In the genomic region with DNA sequence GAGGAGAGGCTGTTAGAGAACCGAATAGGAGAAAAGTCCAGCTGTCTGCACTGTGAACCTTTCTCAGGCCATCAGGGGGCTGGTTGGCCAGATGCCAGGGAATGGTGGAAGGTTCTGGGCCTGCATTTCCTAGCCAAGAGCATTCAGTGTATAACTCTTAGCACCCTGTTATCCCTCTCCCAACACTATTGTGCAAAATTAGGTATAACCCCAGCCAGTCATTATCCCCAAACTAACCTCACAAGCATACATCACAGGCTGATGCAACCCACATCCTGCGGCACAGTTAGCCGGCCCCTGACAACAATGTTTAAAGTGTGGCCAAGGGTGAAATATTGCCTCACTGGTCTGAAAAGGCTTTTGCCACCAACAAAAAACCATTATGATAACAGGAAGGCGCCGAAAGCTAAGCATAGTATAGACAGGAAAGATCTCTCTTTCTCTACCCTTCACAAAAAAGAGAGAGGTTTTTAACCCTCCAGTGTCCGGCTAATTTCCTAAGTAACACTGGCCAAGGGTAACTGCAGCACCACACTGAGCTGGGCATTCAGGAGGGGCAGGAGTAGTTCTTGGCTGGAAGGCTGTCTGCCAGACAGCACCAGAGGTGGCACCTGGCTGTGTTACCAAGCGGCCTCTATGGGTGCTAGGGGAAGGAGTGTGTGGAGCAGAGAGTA, we compare ENCODE assay signal across 9 cellular contexts.
DNase-seq lines count a peak whose midpoint lies in the region; ATAC-seq and TF ChIP-seq lines count a peak whose summit lies in the region.
"Had no signal": no experiment of that assay in that cellular context is flagged by ENCODE, and none has a peak within 500 bp of the region (broad histone marks: within the 10 kb centered on the region; RNA-seq: fewer than 3 reads in every experiment).

No MANE protein-coding gene starts in this region.

- H3K27me3 ChIP-seq in SK-N-SH (ENCODE audit: insufficient read depth) (no peaks in the 10 kb centered on the region), smooth muscle cell (ENCODE audit: low read depth) (no peaks in the 10 kb centered on the region)

- H3K9ac ChIP-seq in SK-N-SH: no peak overlapping the region
- H3K9ac ChIP-seq in smooth muscle cell (ENCODE audit: low read depth): peak overlapping the region; percentile 24

- no peak for TF ChIP-seq RAD21 in SK-N-SH (IDR thresholded peaks at IDR 0.05; ENCODE audit: low read length)

- H3K4me3 ChIP-seq in SK-N-SH (ENCODE audit: low read depth in 2 of 2, low read length in 1 of 2): no peak overlapping the region
- H3K4me3 ChIP-seq in smooth muscle cell: no peak overlapping the region

- no peak for TF ChIP-seq EP300 in SK-N-SH (IDR thresholded peaks at IDR 0.05; ENCODE audit: borderline replicate concordance in 1 of 2, low read depth in 1 of 2, low read length in 1 of 2)

- TF ChIP-seq CTCF in SK-N-SH (IDR thresholded peaks at IDR 0.05) (no peak), smooth muscle cell (IDR thresholded peaks at IDR 0.05; ENCODE audit: borderline replicate concordance, insufficient read depth, poor library complexity, severe bottlenecking) (no peak), omental fat pad (IDR thresholded peaks at IDR 0.05) (no peak)

- H3K79me2 ChIP-seq in SK-N-SH (ENCODE audit: insufficient read depth) (no peaks in the 10 kb centered on the region), smooth muscle cell (ENCODE audit: low read depth) (no peaks in the 10 kb centered on the region)

- DNase-seq in SK-N-SH (peak; percentile 55), SKM-1 (lab: John Stamatoyannopoulos, UW; ENCODE audit: unreplicated experiment) (peak; percentile 92), fibroblast of gingiva (ENCODE audit: low read depth) (peak; percentile 67), smooth muscle cell (lab: John Stamatoyannopoulos, UW; ENCODE audit: unreplicated experiment) (no peak), NCI-H1105 (lab: John Stamatoyannopoulos, UW) (no peak), omental fat pad (ENCODE audit: low spot score) (no peak)
- DNase-seq: NCI-H1436 treated with DMSO at 0.1 percent for 48 hours had no signal

- 86% methylated on average over 7 of the region's 7 CpGs for WGBS in SK-N-SH (ENCODE audit: low lambda C conversion rate)
- WGBS in smooth muscle cell (ENCODE audit: low lambda C conversion rate): 47% methylated on average over 7 of the region's 7 CpGs

- no peak overlapping the region for H3K4me2 ChIP-seq in SK-N-SH
- peak overlapping the region; percentile 54 for H3K4me2 ChIP-seq in smooth muscle cell

- CTCF ChIA-PET in SK-N-SH (lab: Yijun Ruan, JAX): interaction anchor here (0.6 to 2.3 kb wide), 4 partner anchors 14 to 85 kb away, joined by 4 to 16 read pairs (median 4); no protein-coding TSS in a partner anchor

- H3K36me3 Mint-ChIP-seq in stimulated activated memory B cell treated with anti-CD40 and anti-IgM and Interleukin-4, amounts not matched to agents 10 μg/mL and 1 μg/mL and 100 μg/mL, for 72 hours: no peaks in the 10 kb centered on the region

- no peak overlapping the region; a peak in 1 of 4 replicates for H3K27ac ChIP-seq in SK-N-SH (ENCODE audit: low read depth in 2 of 2, low read length in 1 of 2)
- peak overlapping the region; percentile 66 for H3K27ac ChIP-seq in smooth muscle cell (ENCODE audit: low read depth)

- no peaks in the 10 kb centered on the region for H3K4me1 Mint-ChIP-seq in stimulated activated memory B cell treated with anti-CD40 and anti-IgM and Interleukin-4, amounts not matched to agents 10 μg/mL and 1 μg/mL and 100 μg/mL, for 72 hours

- H4K20me1 ChIP-seq in SK-N-SH (ENCODE audit: insufficient read depth): no peaks in the 10 kb centered on the region
- no peaks in the 10 kb centered on the region for H4K20me1 ChIP-seq in smooth muscle cell (ENCODE audit: low read depth)

- POLR2A ChIA-PET in SK-N-SH (lab: Yijun Ruan, JAX): interaction anchor here (0.6 kb wide), 1 partner anchor 18 kb away, joined by 3 read pairs; no protein-coding TSS in a partner anchor

- H3K36me3 ChIP-seq in SK-N-SH (replicated peaks in 1 of 2; ENCODE audit: control insufficient read depth in 1 of 2, insufficient read depth in 2 of 2, low read length in 1 of 2) (no peaks in the 10 kb centered on the region), smooth muscle cell (ENCODE audit: low read depth) (no peaks in the 10 kb centered on the region)

- H3K9me3 ChIP-seq in SK-N-SH (no peaks in the 10 kb centered on the region), smooth muscle cell (replicated peaks; ENCODE audit: low read depth) (no peaks in the 10 kb centered on the region)

- H3K9me3 Mint-ChIP-seq in stimulated activated memory B cell treated with anti-CD40 and anti-IgM and Interleukin-4, amounts not matched to agents 10 μg/mL and 1 μg/mL and 100 μg/mL, for 72 hours: no peaks in the 10 kb centered on the region

- peaks cover 4 to 14% of the 10 kb centered on the region in 2 experiments for H3K4me1 ChIP-seq in SK-N-SH (ENCODE audit: control insufficient read depth in 1 of 2, insufficient read depth in 2 of 2, low read depth in 1 of 2, low read length in 1 of 2)
- peaks cover 8% of the 10 kb centered on the region for H3K4me1 ChIP-seq in smooth muscle cell (ENCODE audit: low read depth)

- peaks cover 13% of the 10 kb centered on the region for H3F3A ChIP-seq in SK-N-SH (replicated peaks; ENCODE audit: insufficient read depth)
- peaks cover 15% of the 10 kb centered on the region for H3F3A ChIP-seq in smooth muscle cell (ENCODE audit: low read depth)

- no peak overlapping the region for H3K4me3 Mint-ChIP-seq in stimulated activated memory B cell treated with anti-CD40 and anti-IgM and Interleukin-4, amounts not matched to agents 10 μg/mL and 1 μg/mL and 100 μg/mL, for 72 hours

- no peak overlapping the region for H3K27ac Mint-ChIP-seq in stimulated activated memory B cell treated with anti-CD40 and anti-IgM and Interleukin-4, amounts not matched to agents 10 μg/mL and 1 μg/mL and 100 μg/mL, for 72 hours

- no peaks in the 10 kb centered on the region for H3K9me2 ChIP-seq in SK-N-SH

- H2AFZ ChIP-seq in SK-N-SH (ENCODE audit: low read depth) (no peak overlapping the region), smooth muscle cell (ENCODE audit: low read depth) (no peak overlapping the region)

- no peaks in the 10 kb centered on the region for H3K27me3 Mint-ChIP-seq in stimulated activated memory B cell treated with anti-CD40 and anti-IgM and Interleukin-4, amounts not matched to agents 10 μg/mL and 1 μg/mL and 100 μg/mL, for 72 hours

- no peak for ATAC-seq in SK-N-SH treated with all-trans-retinoic acid at 6 μM for 48 hours
- ATAC-seq in omental fat pad (ENCODE audit: low FRiP score): no peak
- ATAC-seq in stimulated activated memory B cell treated with anti-CD40 and anti-IgM and Interleukin-4, amounts not matched to agents 10 μg/mL and 1 μg/mL and 100 μg/mL, for 72 hours: no peak

TF ChIP-seq in SK-N-SH, 30 proteins besides CTCF, POLR2A, EP300 and RAD21:
- no peak for TF ChIP-seq FOXJ3 (CRISPR knock-in tag; IDR thresholded peaks at IDR 0.05)
- TF ChIP-seq NFIC (IDR thresholded peaks at IDR 0.05; ENCODE audit: borderline replicate concordance): 0 out of 2 replicates have a peak, but pooled peaks have one; percentile 17

TF ChIP-seq in SK-N-SH treated with all-trans-retinoic acid at 6 μM for 48 hours, 23 proteins besides CTCF, POLR2A, EP300 and RAD21:
- TF ChIP-seq ZFP30 (CRISPR knock-in tag; IDR thresholded peaks at IDR 0.05): no peak
- no peak for TF ChIP-seq CSDC2 (CRISPR knock-in tag; IDR thresholded peaks at IDR 0.05)
- no peak for TF ChIP-seq SNAI2 (CRISPR knock-in tag; IDR thresholded peaks at IDR 0.05)
- TF ChIP-seq ZC3H10 (CRISPR knock-in tag; IDR thresholded peaks at IDR 0.05): no peak
- no peak for TF ChIP-seq ZNF8 (CRISPR knock-in tag; IDR thresholded peaks at IDR 0.05)
- no peak for TF ChIP-seq ISL1 (CRISPR knock-in tag; IDR thresholded peaks at IDR 0.05)
- no peak for TF ChIP-seq OSR1 (CRISPR knock-in tag; IDR thresholded peaks at IDR 0.05)
- TF ChIP-seq BACH2 (CRISPR knock-in tag; IDR thresholded peaks at IDR 0.05; ENCODE audit: borderline replicate concordance): no peak

Comparison
In these comparisons a context has a peak if more than half of its experiments do, and no peak if none do; other contexts are left out.
1. DNase-seq: peak in SK-N-SH (single experiment), SKM-1 (single experiment) and fibroblast of gingiva (single experiment); none in smooth muscle cell (single experiment), NCI-H1105 (single experiment) and omental fat pad (single experiment).